In the genomic region with DNA sequence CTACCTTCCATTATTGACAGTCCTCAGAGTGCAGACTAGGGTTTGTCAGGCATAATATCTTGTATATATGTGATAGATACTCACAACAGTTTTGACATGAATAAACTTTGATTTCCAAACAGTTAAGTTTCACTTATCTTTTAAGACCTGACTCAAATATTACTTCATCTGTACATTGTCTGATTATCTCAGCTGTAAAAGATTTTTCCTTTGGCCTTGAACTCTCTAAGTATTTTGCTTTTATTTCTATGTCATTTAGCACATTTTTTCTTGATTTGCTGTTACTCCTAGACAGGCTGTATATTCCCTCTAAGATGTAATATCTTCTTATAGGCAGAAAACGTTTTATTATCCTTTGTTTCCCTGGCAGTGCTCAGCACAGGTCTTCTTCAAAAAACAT, we compare ENCODE assay signal across 32 cellular contexts.
"Had no signal": no experiment of that assay in that cellular context is flagged by ENCODE, and none has a peak within 500 bp of the region (broad histone marks: within the 10 kb centered on the region; RNA-seq: fewer than 3 reads in every experiment).

No MANE protein-coding gene starts in this region.

- DNase-seq: activated CD4-positive, alpha-beta memory T cell treated with anti-CD3 and anti-CD28 coated beads for 36 hours; activated CD4-positive, alpha-beta T cell treated with anti-CD3 and anti-CD28 coated beads for 36 hours; activated CD4-positive, alpha-beta T cell treated with anti-CD3 and anti-CD28 coated beads, Interleukin-2, amount 10 ng/mL, durations not matched to agents 24 days and 14 days; activated CD4-positive, CD25-positive, alpha-beta regulatory T cell; activated CD4-positive, CD25-positive, alpha-beta regulatory T cell treated with anti-CD3 and anti-CD28 coated beads, Interleukin-2, amount 50 U/mL, for 72 hours; activated CD8-positive, alpha-beta memory T cell treated with anti-CD3 and anti-CD28 coated beads, Interleukin-2, amount 10 ng/mL, durations not matched to agents 7 days and 5 days; activated CD8-positive, alpha-beta memory T cell treated with anti-CD3 and anti-CD28 coated beads, Interleukin-2, amount 50 U/mL, for 4 hours; activated CD8-positive, alpha-beta T cell treated with anti-CD3 and anti-CD28 coated beads, Interleukin-2, amount 10 ng/mL, durations not matched to agents 7 days and 5 days; activated effector memory CD4-positive, alpha-beta T cell treated with anti-CD3 and anti-CD28 coated beads, Interleukin-2, amount 50 U/mL, for 16 hours; activated naive CD4-positive, alpha-beta T cell treated with anti-CD3 and anti-CD28 coated beads for 36 hours; activated naive CD8-positive, alpha-beta T cell treated with anti-CD3 and anti-CD28 coated beads for 36 hours; activated naive CD8-positive, alpha-beta T cell treated with anti-CD3 and anti-CD28 coated beads, Interleukin-2, amount 50 U/mL, for 24 hours; activated T-cell treated with anti-CD3 and anti-CD28 coated beads, Interleukin-2, amount 50 U/mL, for 1 hour; activated T-cell treated with anti-CD3 and anti-CD28 coated beads, Interleukin-2, amount 50 U/mL, for 48 hours; amniotic stem cell; aorta; body of pancreas; central memory CD4-positive, alpha-beta T cell; cerebellar nuclear complex; cortex of kidney; dermis blood vessel endothelial cell; effector CD4-positive, alpha-beta T cell; effector memory CD8-positive, alpha-beta T cell; erythroblast; heart right ventricle; T-helper 2 cell had no signal

- H3K4me3 Mint-ChIP-seq: activated CD4-positive, alpha-beta memory T cell treated with anti-CD3 and anti-CD28 coated beads for 36 hours; activated CD4-positive, alpha-beta T cell treated with anti-CD3 and anti-CD28 coated beads for 36 hours; activated CD4-positive, alpha-beta T cell treated with anti-CD3 and anti-CD28 coated beads, Interleukin-2, amount 10 ng/mL, durations not matched to agents 24 days and 14 days; activated CD8-positive, alpha-beta memory T cell treated with anti-CD3 and anti-CD28 coated beads, Interleukin-2, amount 10 ng/mL, durations not matched to agents 7 days and 5 days; activated CD8-positive, alpha-beta T cell treated with anti-CD3 and anti-CD28 coated beads, Interleukin-2, amount 10 ng/mL, durations not matched to agents 7 days and 5 days; activated naive CD4-positive, alpha-beta T cell treated with anti-CD3 and anti-CD28 coated beads for 36 hours; activated naive CD4-positive, alpha-beta T cell treated with anti-CD3 and anti-CD28 coated beads, Interleukin-2, amount 50 U/mL, for 24 hours; activated naive CD8-positive, alpha-beta T cell treated with anti-CD3 and anti-CD28 coated beads for 36 hours; activated naive CD8-positive, alpha-beta T cell treated with anti-CD3 and anti-CD28 coated beads, Interleukin-2, amount 50 U/mL, for 24 hours; activated T-helper 1 cell treated with anti-CD3 and anti-CD28 coated beads, Interleukin-12 subunit alpha, Interleukin-12 subunit beta, Interleukin-2, Interleukin-4 antibody, amounts not matched to agents 30 ng/mL and 10 ng/mL and 1 ng/mL, durations not matched to agents 14 hours and 24 hours and 36 hours; effector memory CD8-positive, alpha-beta T cell had no signal

- H3K9me3 Mint-ChIP-seq: activated CD4-positive, alpha-beta memory T cell treated with anti-CD3 and anti-CD28 coated beads for 36 hours; activated naive CD4-positive, alpha-beta T cell treated with anti-CD3 and anti-CD28 coated beads for 36 hours; activated naive CD8-positive, alpha-beta T cell treated with anti-CD3 and anti-CD28 coated beads, Interleukin-2, amount 50 U/mL, for 24 hours; activated T-helper 1 cell treated with anti-CD3 and anti-CD28 coated beads, Interleukin-12 subunit alpha, Interleukin-12 subunit beta, Interleukin-2, Interleukin-4 antibody, amounts not matched to agents 30 ng/mL and 10 ng/mL and 1 ng/mL, durations not matched to agents 14 hours and 24 hours and 36 hours; effector memory CD8-positive, alpha-beta T cell had no signal

- ATAC-seq: activated CD4-positive, alpha-beta T cell treated with anti-CD3 and anti-CD28 coated beads for 36 hours; activated CD8-positive, alpha-beta memory T cell treated with anti-CD3 and anti-CD28 coated beads, Interleukin-2, amount 10 ng/mL, durations not matched to agents 7 days and 5 days; activated CD8-positive, alpha-beta T cell treated with anti-CD3 and anti-CD28 coated beads, Interleukin-2, amount 10 ng/mL, durations not matched to agents 7 days and 5 days; activated naive CD8-positive, alpha-beta T cell treated with anti-CD3 and anti-CD28 coated beads, Interleukin-2, amount 50 U/mL, for 24 hours; body of pancreas; effector memory CD8-positive, alpha-beta T cell; gastroesophageal sphincter; heart right ventricle had no signal

- H3K27ac Mint-ChIP-seq: activated CD4-positive, alpha-beta memory T cell treated with anti-CD3 and anti-CD28 coated beads for 36 hours; activated CD4-positive, alpha-beta T cell treated with anti-CD3 and anti-CD28 coated beads for 36 hours; activated CD4-positive, alpha-beta T cell treated with anti-CD3 and anti-CD28 coated beads, Interleukin-2, amount 10 ng/mL, durations not matched to agents 24 days and 14 days; activated CD8-positive, alpha-beta memory T cell treated with anti-CD3 and anti-CD28 coated beads, Interleukin-2, amount 10 ng/mL, durations not matched to agents 7 days and 5 days; activated CD8-positive, alpha-beta T cell treated with anti-CD3 and anti-CD28 coated beads, Interleukin-2, amount 10 ng/mL, durations not matched to agents 7 days and 5 days; activated naive CD4-positive, alpha-beta T cell treated with anti-CD3 and anti-CD28 coated beads for 36 hours; activated naive CD4-positive, alpha-beta T cell treated with anti-CD3 and anti-CD28 coated beads, Interleukin-2, amount 50 U/mL, for 24 hours; activated naive CD8-positive, alpha-beta T cell treated with anti-CD3 and anti-CD28 coated beads for 36 hours; activated naive CD8-positive, alpha-beta T cell treated with anti-CD3 and anti-CD28 coated beads, Interleukin-2, amount 50 U/mL, for 24 hours; activated T-helper 1 cell treated with anti-CD3 and anti-CD28 coated beads, Interleukin-12 subunit alpha, Interleukin-12 subunit beta, Interleukin-2, Interleukin-4 antibody, amounts not matched to agents 30 ng/mL and 10 ng/mL and 1 ng/mL, durations not matched to agents 14 hours and 24 hours and 36 hours had no signal

- H3K4me3 ChIP-seq: body of pancreas, breast epithelium, cardiac muscle cell, esophagus muscularis mucosa, gastroesophageal sphincter, heart right ventricle had no signal

- H3K27me3 Mint-ChIP-seq: activated CD4-positive, alpha-beta memory T cell treated with anti-CD3 and anti-CD28 coated beads for 36 hours; activated CD4-positive, alpha-beta T cell treated with anti-CD3 and anti-CD28 coated beads for 36 hours; activated CD4-positive, alpha-beta T cell treated with anti-CD3 and anti-CD28 coated beads, Interleukin-2, amount 10 ng/mL, durations not matched to agents 24 days and 14 days; activated CD8-positive, alpha-beta memory T cell treated with anti-CD3 and anti-CD28 coated beads, Interleukin-2, amount 10 ng/mL, durations not matched to agents 7 days and 5 days; activated naive CD4-positive, alpha-beta T cell treated with anti-CD3 and anti-CD28 coated beads, Interleukin-2, amount 50 U/mL, for 24 hours; activated naive CD8-positive, alpha-beta T cell treated with anti-CD3 and anti-CD28 coated beads for 36 hours; activated naive CD8-positive, alpha-beta T cell treated with anti-CD3 and anti-CD28 coated beads, Interleukin-2, amount 50 U/mL, for 24 hours; effector memory CD8-positive, alpha-beta T cell had no signal
